8 cellular contexts compared by ENCODE assay signal in the genomic region with DNA sequence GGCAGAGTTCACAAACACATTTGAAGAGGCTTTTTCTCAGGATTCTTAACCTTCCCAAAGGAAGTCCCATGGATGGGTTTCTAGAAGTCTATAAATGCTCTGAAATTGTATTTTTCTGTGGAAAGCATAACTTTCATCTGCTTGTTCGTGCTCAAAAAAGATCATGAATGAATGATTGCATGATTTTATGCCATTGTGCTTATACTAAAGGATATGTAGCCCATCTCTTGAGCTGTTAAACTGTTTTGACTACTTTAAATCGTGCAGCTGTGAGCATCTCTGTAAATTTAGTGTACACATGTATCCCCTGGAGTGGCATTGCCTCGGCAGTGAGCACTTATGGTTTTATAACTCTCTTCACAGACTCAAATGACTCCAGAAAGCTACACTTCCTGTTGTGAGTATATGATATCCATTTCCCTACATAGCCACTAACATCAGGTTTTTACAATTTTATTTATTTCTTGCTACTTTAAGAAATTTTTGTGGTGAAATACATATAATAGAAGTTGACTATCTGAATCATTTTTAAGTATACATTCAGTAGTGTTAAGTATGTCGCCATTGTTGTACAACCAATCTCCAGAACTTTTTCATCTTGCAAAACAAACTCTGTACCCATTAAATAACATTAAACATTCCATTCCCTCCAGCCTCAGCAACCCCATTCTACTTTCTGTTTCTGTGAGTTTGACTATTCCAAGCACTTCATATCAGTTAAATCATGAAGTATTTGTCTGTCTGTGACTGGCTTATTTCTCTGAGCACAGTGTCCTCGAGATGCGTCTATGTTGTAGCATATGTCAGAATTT. TPM values are rescaled to one million over a fixed set of nuclear protein-coding genes. Genes with fewer than 3 reads are reported as not detected.
DNase-seq lines count a peak whose midpoint lies in the region; ATAC-seq, FAIRE-seq and TF ChIP-seq lines count a peak whose summit lies in the region.

No MANE protein-coding gene starts in this region.

- peaks cover 63% of the 10 kb centered on the region for H3K4me1 ChIP-seq in A549

- TF ChIP-seq EP300 in A549 (IDR thresholded peaks at IDR 0.05) = no peak

- WGBS in A549 (ENCODE audit: missing lambda C conversion rate) = 13% methylated on average over 6 of the region's 6 CpGs

- H3K27ac ChIP-seq in A549 = peak overlapping the region; percentile 97 to 100

- no peak for FAIRE-seq in A549 (lab: Jason Lieb, UNC)

- DNase-seq in A549 (ENCODE audit: low read depth in 1 of 2, low spot score in 1 of 2) = peak in 1 of 2 experiments; percentile 62
- peak; percentile 48 for DNase-seq in HFFc6
- peak; percentile 59 for DNase-seq in astrocyte of the hippocampus (ENCODE audit: low read depth, low spot score)
- no peak for DNase-seq in memory B cell (ENCODE audit: low spot score in 2 of 2)
- DNase-seq in LoVo (ENCODE audit: low spot score) = no peak
- DNase-seq in omental fat pad (ENCODE audit: low spot score) = no peak

- peak overlapping the region; percentile 98 for H3K27ac Mint-ChIP-seq in HFFc6
- peak overlapping the region; percentile 98 for H3K27ac Mint-ChIP-seq in memory B cell

- H3K4me3 ChIP-seq in A549 = peak overlapping the region; percentile 95; the same call in 2 of the 3 replicates

- H3K9me3 Mint-ChIP-seq in HFFc6 (peaks cover 95% of the 10 kb centered on the region), memory B cell (no peaks in the 10 kb centered on the region)

- H3K9me3 ChIP-seq in A549 = no peaks in the 10 kb centered on the region

- TF ChIP-seq POLR2A in A549 (IDR thresholded peaks at IDR 0.05; ENCODE audit: low read length) = no peak

- ATAC-seq in A549 (peak in 1 of 2 experiments; percentile 1; a peak in 2 of 6 replicates), memory B cell (ENCODE audit: low read depth) (no peak), omental fat pad (ENCODE audit: low FRiP score) (no peak), GM18498 (IDR thresholded peaks at IDR 0.05; ENCODE audit: unreplicated experiment) (no peak), HG02759 (IDR thresholded peaks at IDR 0.05; ENCODE audit: unreplicated experiment) (no peak)

- POLR2A ChIA-PET in A549 (lab: Yijun Ruan, JAX) = interaction anchor here (0.7 to 17.5 kb wide), 11 partner anchors 13 to 82 kb away, joined by 3 to 756 read pairs (median 4); a partner anchor contains a TSS

- CTCF ChIA-PET in A549 (lab: Yijun Ruan, JAX) = interaction anchor here (0.9 to 1.6 kb wide), 5 partner anchors 13 to 80 kb away, joined by 3 to 8 read pairs (median 6); no protein-coding TSS in a partner anchor

- TF ChIP-seq CTCF in A549 (IDR thresholded peaks at IDR 0.05) (no peak), HFFc6 (IDR thresholded peaks at IDR 0.05) (no peak), omental fat pad (IDR thresholded peaks at IDR 0.05) (no peak)

- H3K4me1 Mint-ChIP-seq in HFFc6 (ENCODE audit: low read depth) = peaks cover 95% of the 10 kb centered on the region
- H3K4me1 Mint-ChIP-seq in memory B cell = peaks cover 63% of the 10 kb centered on the region

- peak overlapping the region; percentile 89 for H3K4me2 ChIP-seq in A549

- H3K4me3 Mint-ChIP-seq in HFFc6 (peak overlapping the region; percentile 99), memory B cell (peak overlapping the region; percentile 82)

- H3K36me3 Mint-ChIP-seq in HFFc6 (ENCODE audit: low read depth) (peaks cover 73% of the 10 kb centered on the region), memory B cell (peaks cover 6% of the 10 kb centered on the region)

- H3K27me3 Mint-ChIP-seq in HFFc6 (ENCODE audit: insufficient read depth) (peaks cover 98% of the 10 kb centered on the region), memory B cell (no peaks in the 10 kb centered on the region)

- no peak for TF ChIP-seq RAD21 in A549 (conservative IDR thresholded peaks at IDR 0.05 in 1 of 2, IDR thresholded peaks at IDR 0.05 in 1 of 2)

TF ChIP-seq in A549, 52 proteins besides CTCF, POLR2A, EP300 and RAD21:
- TF ChIP-seq SMC3 (IDR thresholded peaks at IDR 0.05) = no peak
- TF ChIP-seq HOXB5 (CRISPR knock-in tag; IDR thresholded peaks at IDR 0.05) = peak; percentile 57; the same call in 1 of the 2 replicates
- 0 out of 2 replicates have a peak, but pooled peaks have one; percentile 19 for TF ChIP-seq MYC (IDR thresholded peaks at IDR 0.05; ENCODE audit: borderline replicate concordance, low read length)
- TF ChIP-seq EHF (CRISPR knock-in tag; IDR thresholded peaks at IDR 0.05) = no peak
- TF ChIP-seq JUN (IDR thresholded peaks at IDR 0.05) = no peak
- TF ChIP-seq TFCP2L1 (CRISPR knock-in tag; IDR thresholded peaks at IDR 0.05) = 0 out of 2 replicates have a peak, but pooled peaks have one; percentile 21
- peak; percentile 92; the same call in 1 of the 2 replicates for TF ChIP-seq HOXA7 (CRISPR knock-in tag; IDR thresholded peaks at IDR 0.05)
- TF ChIP-seq ZSCAN20 (CRISPR knock-in tag; IDR thresholded peaks at IDR 0.05) = no peak
- no peak for TF ChIP-seq MAFK (IDR thresholded peaks at IDR 0.05; ENCODE audit: partially characterized antibody)
- TF ChIP-seq, protein P1, sequence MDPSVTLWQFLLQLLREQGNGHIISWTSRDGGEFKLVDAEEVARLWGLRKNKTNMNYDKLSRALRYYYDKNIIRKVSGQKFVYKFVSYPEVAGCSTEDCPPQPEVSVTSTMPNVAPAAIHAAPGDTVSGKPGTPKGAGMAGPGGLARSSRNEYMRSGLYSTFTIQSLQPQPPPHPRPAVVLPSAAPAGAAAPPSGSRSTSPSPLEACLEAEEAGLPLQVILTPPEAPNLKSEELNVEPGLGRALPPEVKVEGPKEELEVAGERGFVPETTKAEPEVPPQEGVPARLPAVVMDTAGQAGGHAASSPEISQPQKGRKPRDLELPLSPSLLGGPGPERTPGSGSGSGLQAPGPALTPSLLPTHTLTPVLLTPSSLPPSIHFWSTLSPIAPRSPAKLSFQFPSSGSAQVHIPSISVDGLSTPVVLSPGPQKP (IDR thresholded peaks at IDR 0.05; ENCODE audit: low read depth, low read length) = no peak
- TF ChIP-seq ZC3H11A (IDR thresholded peaks at IDR 0.05) = no peak
- TF ChIP-seq RFX5 (IDR thresholded peaks at IDR 0.05) = no peak
- TF ChIP-seq RARB (CRISPR knock-in tag; IDR thresholded peaks at IDR 0.05) = 0 out of 2 replicates have a peak, but pooled peaks have one; percentile 62
- TF ChIP-seq MAZ (IDR thresholded peaks at IDR 0.05; ENCODE audit: borderline replicate concordance, low read depth, low read length) = no peak
- no peak for TF ChIP-seq HDAC2 (IDR thresholded peaks at IDR 0.05)
- TF ChIP-seq FOSB (CRISPR knock-in tag; IDR thresholded peaks at IDR 0.05) = peak; percentile 78; the same call in 1 of the 2 replicates
- peak; percentile 43; the same call in 1 of the 2 replicates for TF ChIP-seq POLR2AphosphoS2 (conservative IDR thresholded peaks at IDR 0.05; ENCODE audit: low read length)
- no peak for TF ChIP-seq EHMT2 (IDR thresholded peaks at IDR 0.05; ENCODE audit: low read depth)

RNA-seq across cellular contexts. Expression of a gene that starts 8.0 kb away (rescaled TPM):
- 181 and 314 TPM in 2 replicates for polyA plus RNA-seq in A549 (2011; rRNA removed)
- polyA plus RNA-seq in A549 (2012; cell fraction: cytosol; rRNA removed) = 137 and 155 TPM in 2 replicates
- polyA plus RNA-seq in A549 (2012; cell fraction: nucleus; rRNA removed) = 406 and 691 TPM in 2 replicates
- polyA plus RNA-seq in A549 (2017; fragmentation: RNase III; extraction: RNeasy Plus Mini Kit Qiagen cat#74134 plus additional on column Dnase treatment) = 1,009 to 1,407 TPM (median 1,223 TPM) in 3 replicates
- 160 and 161 TPM in 2 replicates for polyA minus RNA-seq in A549 (2011; rRNA and poly(A)+ RNA removed)
- 100 to 1,000 TPM; 185 to 250 (median 213) TPM for total RNA-seq in HFFc6 (2021; fragmentation: NEBNext Ultra II Directional; extraction: Animal tissue kit (Norgen Biotek cat#: 25700))
- 1,000 to 10,000 TPM in 1 of 4 donors, 100 to 1,000 TPM in 3; 447 to 1,169 (median 678) TPM for total RNA-seq in omental fat pad

RNA-seq across cellular contexts. Expression of a gene that starts 44.2 kb away (rescaled TPM):
- polyA plus RNA-seq in A549 (2011; rRNA removed) = 12.2 and 12.9 TPM in 2 replicates
- polyA plus RNA-seq in A549 (2012; cell fraction: cytosol; rRNA removed) = 30.5 and 36.6 TPM in 2 replicates
- 46.7 and 62.2 TPM in 2 replicates for polyA plus RNA-seq in A549 (2012; cell fraction: nucleus; rRNA removed)
- 16.5 to 20.0 TPM (median 17.4 TPM) in 3 replicates for polyA plus RNA-seq in A549 (2017; fragmentation: RNase III; extraction: RNeasy Plus Mini Kit Qiagen cat#74134 plus additional on column Dnase treatment)
- 12.1 and 14.5 TPM in 2 replicates for polyA minus RNA-seq in A549 (2011; rRNA and poly(A)+ RNA removed)
- 10 to 100 TPM; 22.4 to 28.5 (median 27.1) TPM for total RNA-seq in HFFc6 (2021; fragmentation: NEBNext Ultra II Directional; extraction: Animal tissue kit (Norgen Biotek cat#: 25700))
- total RNA-seq in omental fat pad = 10 to 100 TPM; 29.2 to 77.9 (median 58.9) TPM

RNA-seq across cellular contexts. Expression of a gene that starts 48.2 kb away (rescaled TPM):
- polyA plus RNA-seq in A549 (2011; rRNA removed) = 3.1 and 4.9 TPM in 2 replicates
- 3.1 and 4.9 TPM in 2 replicates for polyA plus RNA-seq in A549 (2012; cell fraction: cytosol; rRNA removed)
- 12.5 and 14.9 TPM in 2 replicates for polyA plus RNA-seq in A549 (2012; cell fraction: nucleus; rRNA removed)
- polyA plus RNA-seq in A549 (2017; fragmentation: RNase III; extraction: RNeasy Plus Mini Kit Qiagen cat#74134 plus additional on column Dnase treatment) = 7.9 to 8.6 TPM (median 8.1 TPM) in 3 replicates
- 7.0 and 9.0 TPM in 2 replicates for polyA minus RNA-seq in A549 (2011; rRNA and poly(A)+ RNA removed)
- total RNA-seq in HFFc6 (2021; fragmentation: NEBNext Ultra II Directional; extraction: Animal tissue kit (Norgen Biotek cat#: 25700)) = 1 to 10 TPM; 4.9 to 8.9 (median 5.8) TPM
- total RNA-seq in omental fat pad = 1 to 10 TPM; 4.1 to 9.2 (median 6.0) TPM

Comparison
In these comparisons a context has a peak if more than half of its experiments do, and no peak if none do; other contexts are left out.
1. DNase-seq: peak in HFFc6 (single experiment) and astrocyte of the hippocampus (single experiment); none in memory B cell (0 of 2), LoVo (single experiment) and omental fat pad (single experiment).